1 cellular context compared by ENCODE assay signal in the genomic region with DNA sequence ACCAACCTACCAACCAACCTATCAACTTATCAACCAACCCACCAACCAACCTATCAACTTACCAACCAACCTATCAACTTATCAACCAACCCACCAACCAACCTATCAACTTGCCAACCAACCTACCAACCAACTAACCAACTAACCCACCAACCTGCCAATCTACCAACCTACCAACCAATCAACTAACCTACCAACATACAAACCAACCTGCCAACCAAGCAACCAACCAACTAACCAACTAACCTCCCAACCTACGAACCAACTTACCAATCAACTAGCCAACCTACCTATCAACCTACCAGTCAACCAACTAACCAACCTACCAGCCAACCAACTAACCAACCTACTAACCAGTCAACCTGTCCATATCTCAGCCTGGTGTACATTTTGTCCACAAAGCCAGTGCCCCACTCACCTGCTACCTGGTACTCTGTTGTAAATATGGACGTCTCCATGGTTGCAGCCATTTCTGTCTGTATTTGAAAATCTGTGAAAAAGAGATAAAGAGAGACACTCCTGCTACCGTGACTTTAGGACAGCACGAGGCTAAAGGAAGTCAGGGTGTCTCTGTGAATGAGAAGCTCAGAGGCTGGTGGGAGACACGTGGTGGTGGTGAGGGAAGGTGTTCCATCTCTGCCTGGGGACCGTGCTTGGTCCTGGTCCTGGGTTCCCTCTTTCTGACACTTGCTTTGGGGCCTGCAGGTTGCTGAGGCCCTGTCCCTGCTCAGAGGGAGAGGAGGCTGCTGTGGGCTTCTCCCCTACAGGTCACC.
TF ChIP-seq lines count a peak whose summit lies in the region.

No MANE protein-coding gene starts in this region.

TF ChIP-seq in K562, 482 proteins besides CTCF, POLR2A, EP300 and RAD21 (continued from another document):
- TF ChIP-seq, protein P1, sequence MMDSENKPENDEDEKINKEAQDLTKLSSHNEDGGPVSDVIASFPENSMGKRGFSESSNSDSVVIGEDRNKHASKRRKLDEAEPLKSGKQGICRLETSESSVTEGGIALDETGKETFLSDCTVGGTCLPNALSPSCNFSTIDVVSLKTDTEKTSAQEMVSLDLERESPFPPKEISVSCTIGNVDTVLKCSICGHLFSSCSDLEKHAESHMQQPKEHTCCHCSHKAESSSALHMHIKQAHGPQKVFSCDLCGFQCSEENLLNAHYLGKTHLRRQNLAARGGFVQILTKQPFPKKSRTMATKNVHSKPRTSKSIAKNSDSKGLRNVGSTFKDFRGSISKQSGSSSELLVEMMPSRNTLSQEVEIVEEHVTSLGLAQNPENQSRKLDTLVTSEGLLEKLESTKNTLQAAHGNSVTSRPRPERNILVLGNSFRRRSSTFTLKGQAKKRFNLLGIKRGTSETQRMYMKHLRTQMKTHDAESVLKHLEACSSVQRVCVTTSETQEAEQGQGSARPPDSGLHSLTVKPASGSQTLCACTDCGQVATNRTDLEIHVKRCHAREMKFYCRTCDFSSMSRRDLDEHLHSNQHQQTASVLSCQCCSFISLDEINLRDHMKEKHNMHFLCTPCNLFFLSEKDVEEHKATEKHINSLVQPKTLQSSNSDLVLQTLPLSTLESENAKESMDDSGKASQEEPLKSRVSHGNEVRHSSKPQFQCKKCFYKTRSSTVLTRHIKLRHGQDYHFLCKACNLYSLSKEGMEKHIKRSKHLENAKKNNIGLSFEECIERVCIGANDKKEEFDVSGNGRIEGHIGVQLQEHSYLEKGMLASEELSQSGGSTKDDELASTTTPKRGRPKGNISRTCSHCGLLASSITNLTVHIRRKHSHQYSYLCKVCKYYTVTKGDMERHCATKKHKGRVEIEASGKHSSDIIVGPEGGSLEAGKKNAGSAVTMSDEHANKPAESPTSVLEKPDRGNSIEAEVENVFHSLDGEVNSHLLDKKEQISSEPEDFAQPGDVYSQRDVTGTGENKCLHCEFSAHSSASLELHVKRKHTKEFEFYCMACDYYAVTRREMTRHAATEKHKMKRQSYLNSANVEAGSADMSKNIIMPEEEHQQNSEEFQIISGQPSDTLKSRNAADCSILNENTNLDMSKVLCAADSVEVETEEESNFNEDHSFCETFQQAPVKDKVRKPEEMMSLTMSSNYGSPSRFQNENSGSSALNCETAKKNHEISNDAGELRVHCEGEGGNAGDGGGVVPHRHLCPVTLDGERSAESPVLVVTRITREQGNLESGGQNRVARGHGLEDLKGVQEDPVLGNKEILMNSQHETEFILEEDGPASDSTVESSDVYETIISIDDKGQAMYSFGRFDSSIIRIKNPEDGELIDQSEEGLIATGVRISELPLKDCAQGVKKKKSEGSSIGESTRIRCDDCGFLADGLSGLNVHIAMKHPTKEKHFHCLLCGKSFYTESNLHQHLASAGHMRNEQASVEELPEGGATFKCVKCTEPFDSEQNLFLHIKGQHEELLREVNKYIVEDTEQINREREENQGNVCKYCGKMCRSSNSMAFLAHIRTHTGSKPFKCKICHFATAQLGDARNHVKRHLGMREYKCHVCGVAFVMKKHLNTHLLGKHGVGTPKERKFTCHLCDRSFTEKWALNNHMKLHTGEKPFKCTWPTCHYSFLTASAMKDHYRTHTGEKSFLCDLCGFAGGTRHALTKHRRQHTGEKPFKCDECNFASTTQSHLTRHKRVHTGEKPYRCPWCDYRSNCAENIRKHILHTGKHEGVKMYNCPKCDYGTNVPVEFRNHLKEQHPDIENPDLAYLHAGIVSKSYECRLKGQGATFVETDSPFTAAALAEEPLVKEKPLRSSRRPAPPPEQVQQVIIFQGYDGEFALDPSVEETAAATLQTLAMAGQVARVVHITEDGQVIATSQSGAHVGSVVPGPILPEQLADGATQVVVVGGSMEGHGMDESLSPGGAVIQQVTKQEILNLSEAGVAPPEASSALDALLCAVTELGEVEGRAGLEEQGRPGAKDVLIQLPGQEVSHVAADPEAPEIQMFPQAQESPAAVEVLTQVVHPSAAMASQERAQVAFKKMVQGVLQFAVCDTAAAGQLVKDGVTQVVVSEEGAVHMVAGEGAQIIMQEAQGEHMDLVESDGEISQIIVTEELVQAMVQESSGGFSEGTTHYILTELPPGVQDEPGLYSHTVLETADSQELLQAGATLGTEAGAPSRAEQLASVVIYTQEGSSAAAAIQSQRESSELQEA (IDR thresholded peaks at IDR 0.05; ENCODE audit: low read depth), result peak; percentile 46; the same call in 1 of the 2 replicates
- TF ChIP-seq, protein P2, sequence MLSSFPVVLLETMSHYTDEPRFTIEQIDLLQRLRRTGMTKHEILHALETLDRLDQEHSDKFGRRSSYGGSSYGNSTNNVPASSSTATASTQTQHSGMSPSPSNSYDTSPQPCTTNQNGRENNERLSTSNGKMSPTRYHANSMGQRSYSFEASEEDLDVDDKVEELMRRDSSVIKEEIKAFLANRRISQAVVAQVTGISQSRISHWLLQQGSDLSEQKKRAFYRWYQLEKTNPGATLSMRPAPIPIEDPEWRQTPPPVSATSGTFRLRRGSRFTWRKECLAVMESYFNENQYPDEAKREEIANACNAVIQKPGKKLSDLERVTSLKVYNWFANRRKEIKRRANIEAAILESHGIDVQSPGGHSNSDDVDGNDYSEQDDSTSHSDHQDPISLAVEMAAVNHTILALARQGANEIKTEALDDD (IDR thresholded peaks at IDR 0.05), result peak; percentile 100
- TF ChIP-seq CREBBP (IDR thresholded peaks at IDR 0.05; ENCODE audit: low read depth, low read length) (peak; percentile 17), LARP7 (IDR thresholded peaks at IDR 0.05) (peak; percentile 69; the same call in 1 of the 2 replicates), ZNF174 (CRISPR knock-in tag; IDR thresholded peaks at IDR 0.05) (no peak), BRD9 (IDR thresholded peaks at IDR 0.05; ENCODE audit: low read depth, partially characterized antibody) (peak; percentile 88), CBFA2T3 (IDR thresholded peaks at IDR 0.05) (peak; percentile 35; the same call in 1 of the 2 replicates)
